Comparison of ENCODE assay signal across 12 cellular contexts in genomic region chr21:31772674-31773555, GRCh38. TPM values are rescaled to one million over a fixed set of nuclear protein-coding genes. Genes with fewer than 3 reads are reported as not detected.
A peak's percentile ranks its signal among the peaks of the same experiment; 100 is the strongest.
DNase-seq lines count a peak whose midpoint lies in the region; ATAC-seq and TF ChIP-seq lines count a peak whose summit lies in the region.
"Had no signal": no experiment of that assay in that cellular context is flagged by ENCODE, and none has a peak within 500 bp of the region (broad histone marks: within the 10 kb centered on the region; RNA-seq: fewer than 3 reads in every experiment).

No MANE protein-coding gene starts in this region.

- peak overlapping the region in 2 of 10 donors; percentile 62 to 66 for H3K27ac Mint-ChIP-seq in naive thymus-derived CD8-positive, alpha-beta T cell
- H3K27ac Mint-ChIP-seq: activated T-cell treated with anti-CD3 and anti-CD28 coated beads, Interleukin-2, amount 50 U/mL, for 24 hours had no signal

- H2AFZ ChIP-seq in OCI-LY7 (ENCODE audit: low read length), result peak overlapping the region; percentile 40

- DNase-seq in GM13976 (ENCODE audit: low spot score), result peak; percentile 66
- peak; percentile 90 for DNase-seq in OCI-LY7 (ENCODE audit: low spot score)
- no peak for DNase-seq in SHP77 (lab: John Stamatoyannopoulos, UW)
- DNase-seq in NCI-H345 (lab: John Stamatoyannopoulos, UW), result no peak
- DNase-seq in naive thymus-derived CD8-positive, alpha-beta T cell, result no peak
- DNase-seq in 8988T, result no peak
- DNase-seq: activated T-cell treated with anti-CD3 and anti-CD28 coated beads, Interleukin-2, amount 50 U/mL, for 24 hours; effector CD8-positive, alpha-beta T cell; IMR-90; Right ventricle myocardium superior had no signal

- H3K36me3 Mint-ChIP-seq in naive thymus-derived CD8-positive, alpha-beta T cell, result no peaks in the 10 kb centered on the region

- TSS peak; percentile 82 for BruUV-seq in OCI-LY7 (replicated peaks; lab: Mats Ljungman, UMichigan)

- H3K4me3 Mint-ChIP-seq in naive thymus-derived CD8-positive, alpha-beta T cell, result peak overlapping the region in 1 of 10 donors; percentile 46
- H3K4me3 Mint-ChIP-seq: activated T-cell treated with anti-CD3 and anti-CD28 coated beads, Interleukin-2, amount 50 U/mL, for 24 hours had no signal

- POLR2A ChIA-PET in OCI-LY7 (lab: Charles Lee), result interaction anchor here (0.5 to 3.4 kb wide), 21 partner anchors 8 to 506 kb away, joined by 3 to 42 read pairs (median 3); partner anchors contain the start of genes MIS18A and SCAF4
- POLR2A ChIA-PET in naive thymus-derived CD8-positive, alpha-beta T cell (lab: Charles Lee), result interaction anchor here (1.5 kb wide), 1 partner anchor 42 kb away, joined by 4 read pairs; no protein-coding TSS in a partner anchor

- no peaks in the 10 kb centered on the region for H3K27me3 Mint-ChIP-seq in naive thymus-derived CD8-positive, alpha-beta T cell
- H3K27me3 Mint-ChIP-seq: activated T-cell treated with anti-CD3 and anti-CD28 coated beads, Interleukin-2, amount 50 U/mL, for 24 hours had no signal

- peak overlapping the region; percentile 97 for H3K27ac ChIP-seq in OCI-LY7 (ENCODE audit: low read depth, low read length, poor library complexity, severe bottlenecking)

- peaks cover 56% of the 10 kb centered on the region for H3K4me1 ChIP-seq in OCI-LY7 (ENCODE audit: insufficient read depth, low read length, poor library complexity, severe bottlenecking)

- peak overlapping the region; percentile 61 for H3K4me2 ChIP-seq in OCI-LY7 (ENCODE audit: low read length)

- H3K79me2 ChIP-seq in OCI-LY7 (ENCODE audit: insufficient read depth, low read depth, low read length), result no peaks in the 10 kb centered on the region

- in situ Hi-C loops in GM13976 (cut with MboI; ENCODE audit: low sequenced_read_pairs, unreplicated experiment), result no loop called here

- CTCF ChIA-PET in OCI-LY7 (lab: Charles Lee; ENCODE audit: unreplicated experiment), result interaction anchor here (0.6 to 1.1 kb wide), 4 partner anchors 9 to 38 kb away, joined by 3 to 6 read pairs (median 4); no protein-coding TSS in a partner anchor

- no peaks in the 10 kb centered on the region for H4K20me1 ChIP-seq in OCI-LY7 (ENCODE audit: insufficient read depth, low read length)

- no peak for TF ChIP-seq CTCF in GM13976 (IDR thresholded peaks at IDR 0.05; ENCODE audit: borderline replicate concordance, control extremely low read depth, extremely low read depth, insufficient read depth, missing control alignments)
- TF ChIP-seq CTCF in OCI-LY7 (conservative IDR thresholded peaks at IDR 0.05; ENCODE audit: low read length), result no peak

- peaks cover 0 to 20% (median 0%) of the 10 kb centered on the region in 4 donors for H3K4me1 Mint-ChIP-seq in naive thymus-derived CD8-positive, alpha-beta T cell

- intact Hi-C loops in OCI-LY7 (cut with micrococcal nuclease; ENCODE audit: unreplicated experiment), result loop anchor here (1.0 to 5.0 kb wide), 3 partner anchors 41 to 504 kb away; partner anchors contain the start of genes MIS18A, SCAF4 and SOD1

- peak overlapping the region; percentile 34 for H3K4me3 ChIP-seq in OCI-LY7 (ENCODE audit: low read depth, low read length, poor library complexity, severe bottlenecking)

- H3K9me2 ChIP-seq in OCI-LY7 (ENCODE audit: insufficient read depth, low read length), result no peaks in the 10 kb centered on the region

- H3K9me3 ChIP-seq in OCI-LY7 (ENCODE audit: low read length), result peaks cover 5% of the 10 kb centered on the region; the same call in 1 of the 2 replicates

- no peaks in the 10 kb centered on the region for H3K36me3 ChIP-seq in OCI-LY7 (ENCODE audit: insufficient read depth, low read length)

- H3K9me3 Mint-ChIP-seq in naive thymus-derived CD8-positive, alpha-beta T cell, result no peaks in the 10 kb centered on the region
- H3K9me3 Mint-ChIP-seq: activated T-cell treated with anti-CD3 and anti-CD28 coated beads, Interleukin-2, amount 50 U/mL, for 24 hours had no signal

- ATAC-seq in GM21367 (IDR thresholded peaks at IDR 0.05; ENCODE audit: unreplicated experiment) (peak; percentile 90), HG03108 (IDR thresholded peaks at IDR 0.05; ENCODE audit: unreplicated experiment) (peak; percentile 89)
- no peak for ATAC-seq in naive thymus-derived CD8-positive, alpha-beta T cell

RNA-seq across cellular contexts. Expression of gene SCAF4, which starts 41.0 kb away (rescaled TPM):
- total RNA-seq in OCI-LY7 (2014; rRNA removed; shearing (Covaris generic)), result 22.5 and 25.9 TPM in 2 replicates
- 87.3 and 111 TPM in 2 replicates for total RNA-seq in OCI-LY7 (2022)
- 10 to 100 TPM; 59.2 to 67.1 TPM for total RNA-seq in naive thymus-derived CD8-positive, alpha-beta T cell
- 10 to 100 TPM; 12.2 to 29.0 (median 21.1) TPM for polyA plus RNA-seq in naive thymus-derived CD8-positive, alpha-beta T cell

Comparison
In these comparisons a context has a peak if more than half of its experiments do, and no peak if none do; other contexts are left out.
1. DNase-seq: peak in GM13976 (single experiment) and OCI-LY7 (single experiment); none in SHP77 (0 of 2), NCI-H345 (single experiment), naive thymus-derived CD8-positive, alpha-beta T cell (0 of 10) and 8988T (single experiment).
2. ATAC-seq: peak in GM21367 (single experiment) and HG03108 (single experiment); none in naive thymus-derived CD8-positive, alpha-beta T cell (0 of 2).